ENCODE assay signal across 1 cellular context in the genomic region with DNA sequence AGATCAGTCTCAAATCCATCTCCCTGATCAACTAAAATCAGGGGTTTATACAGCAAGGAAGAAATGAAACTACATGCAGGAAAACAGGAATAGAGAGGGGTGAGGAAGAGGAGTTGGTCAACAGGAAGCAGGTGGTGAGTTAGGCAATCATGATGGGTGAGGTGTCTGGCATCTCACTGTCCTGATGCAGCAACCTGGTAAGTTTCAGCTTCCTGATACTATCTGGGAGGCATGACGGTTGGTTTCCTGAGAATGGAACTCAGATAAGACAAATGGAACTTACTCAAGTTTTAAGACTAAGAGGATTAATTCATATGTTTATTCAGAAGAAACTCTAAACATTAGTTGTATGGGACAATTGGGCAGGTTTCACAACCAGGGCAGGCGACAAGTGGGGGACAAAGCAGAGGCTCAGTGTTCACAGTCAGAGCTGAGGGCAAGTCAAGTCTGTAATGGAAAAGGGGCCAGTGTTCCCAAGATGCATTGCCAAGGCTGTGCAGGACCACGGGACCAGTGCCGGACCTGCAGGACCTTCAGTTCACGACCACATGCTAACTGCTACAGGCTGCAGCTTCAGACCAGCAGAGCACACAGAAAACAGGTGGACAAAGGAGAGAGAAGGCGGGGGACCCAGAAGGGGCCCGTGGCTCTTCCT.
A peak's percentile ranks its signal among the peaks of the same experiment; 100 is the strongest.
TF ChIP-seq lines count a peak whose summit lies in the region.

No MANE protein-coding gene starts in this region.

TF ChIP-seq in HepG2, 621 proteins besides CTCF, POLR2A, EP300 and RAD21 (continued from another document and continues in another):
- no peak for TF ChIP-seq IRF2 (CRISPR knock-in tag; IDR thresholded peaks at IDR 0.05)
- TF ChIP-seq TBX3 (IDR thresholded peaks at IDR 0.05; ENCODE audit: borderline replicate concordance), result no peak
- TF ChIP-seq ZNF567 (CRISPR knock-in tag; IDR thresholded peaks at IDR 0.05; ENCODE audit: borderline replicate concordance), result no peak
- peak; percentile 15; the same call in 1 of the 2 replicates for TF ChIP-seq FOXA3 (CRISPR knock-in tag; IDR thresholded peaks at IDR 0.05)
- no peak for TF ChIP-seq ZNF629 (CRISPR knock-in tag; conservative IDR thresholded peaks at IDR 0.05)
- no peak for TF ChIP-seq ZNF317 (CRISPR knock-in tag; IDR thresholded peaks at IDR 0.05)
- no peak for TF ChIP-seq ZBTB38 (CRISPR knock-in tag; IDR thresholded peaks at IDR 0.05)
- no peak for TF ChIP-seq HOXA3 (CRISPR knock-in tag; IDR thresholded peaks at IDR 0.05)
- no peak for TF ChIP-seq KDM5A (IDR thresholded peaks at IDR 0.05; ENCODE audit: borderline replicate concordance, low read length)
- no peak for TF ChIP-seq ZNF274 (CRISPR knock-in tag; IDR thresholded peaks at IDR 0.05)
- no peak for TF ChIP-seq SCMH1 (CRISPR knock-in tag; IDR thresholded peaks at IDR 0.05; ENCODE audit: borderline replicate concordance)
- TF ChIP-seq, protein P1, sequence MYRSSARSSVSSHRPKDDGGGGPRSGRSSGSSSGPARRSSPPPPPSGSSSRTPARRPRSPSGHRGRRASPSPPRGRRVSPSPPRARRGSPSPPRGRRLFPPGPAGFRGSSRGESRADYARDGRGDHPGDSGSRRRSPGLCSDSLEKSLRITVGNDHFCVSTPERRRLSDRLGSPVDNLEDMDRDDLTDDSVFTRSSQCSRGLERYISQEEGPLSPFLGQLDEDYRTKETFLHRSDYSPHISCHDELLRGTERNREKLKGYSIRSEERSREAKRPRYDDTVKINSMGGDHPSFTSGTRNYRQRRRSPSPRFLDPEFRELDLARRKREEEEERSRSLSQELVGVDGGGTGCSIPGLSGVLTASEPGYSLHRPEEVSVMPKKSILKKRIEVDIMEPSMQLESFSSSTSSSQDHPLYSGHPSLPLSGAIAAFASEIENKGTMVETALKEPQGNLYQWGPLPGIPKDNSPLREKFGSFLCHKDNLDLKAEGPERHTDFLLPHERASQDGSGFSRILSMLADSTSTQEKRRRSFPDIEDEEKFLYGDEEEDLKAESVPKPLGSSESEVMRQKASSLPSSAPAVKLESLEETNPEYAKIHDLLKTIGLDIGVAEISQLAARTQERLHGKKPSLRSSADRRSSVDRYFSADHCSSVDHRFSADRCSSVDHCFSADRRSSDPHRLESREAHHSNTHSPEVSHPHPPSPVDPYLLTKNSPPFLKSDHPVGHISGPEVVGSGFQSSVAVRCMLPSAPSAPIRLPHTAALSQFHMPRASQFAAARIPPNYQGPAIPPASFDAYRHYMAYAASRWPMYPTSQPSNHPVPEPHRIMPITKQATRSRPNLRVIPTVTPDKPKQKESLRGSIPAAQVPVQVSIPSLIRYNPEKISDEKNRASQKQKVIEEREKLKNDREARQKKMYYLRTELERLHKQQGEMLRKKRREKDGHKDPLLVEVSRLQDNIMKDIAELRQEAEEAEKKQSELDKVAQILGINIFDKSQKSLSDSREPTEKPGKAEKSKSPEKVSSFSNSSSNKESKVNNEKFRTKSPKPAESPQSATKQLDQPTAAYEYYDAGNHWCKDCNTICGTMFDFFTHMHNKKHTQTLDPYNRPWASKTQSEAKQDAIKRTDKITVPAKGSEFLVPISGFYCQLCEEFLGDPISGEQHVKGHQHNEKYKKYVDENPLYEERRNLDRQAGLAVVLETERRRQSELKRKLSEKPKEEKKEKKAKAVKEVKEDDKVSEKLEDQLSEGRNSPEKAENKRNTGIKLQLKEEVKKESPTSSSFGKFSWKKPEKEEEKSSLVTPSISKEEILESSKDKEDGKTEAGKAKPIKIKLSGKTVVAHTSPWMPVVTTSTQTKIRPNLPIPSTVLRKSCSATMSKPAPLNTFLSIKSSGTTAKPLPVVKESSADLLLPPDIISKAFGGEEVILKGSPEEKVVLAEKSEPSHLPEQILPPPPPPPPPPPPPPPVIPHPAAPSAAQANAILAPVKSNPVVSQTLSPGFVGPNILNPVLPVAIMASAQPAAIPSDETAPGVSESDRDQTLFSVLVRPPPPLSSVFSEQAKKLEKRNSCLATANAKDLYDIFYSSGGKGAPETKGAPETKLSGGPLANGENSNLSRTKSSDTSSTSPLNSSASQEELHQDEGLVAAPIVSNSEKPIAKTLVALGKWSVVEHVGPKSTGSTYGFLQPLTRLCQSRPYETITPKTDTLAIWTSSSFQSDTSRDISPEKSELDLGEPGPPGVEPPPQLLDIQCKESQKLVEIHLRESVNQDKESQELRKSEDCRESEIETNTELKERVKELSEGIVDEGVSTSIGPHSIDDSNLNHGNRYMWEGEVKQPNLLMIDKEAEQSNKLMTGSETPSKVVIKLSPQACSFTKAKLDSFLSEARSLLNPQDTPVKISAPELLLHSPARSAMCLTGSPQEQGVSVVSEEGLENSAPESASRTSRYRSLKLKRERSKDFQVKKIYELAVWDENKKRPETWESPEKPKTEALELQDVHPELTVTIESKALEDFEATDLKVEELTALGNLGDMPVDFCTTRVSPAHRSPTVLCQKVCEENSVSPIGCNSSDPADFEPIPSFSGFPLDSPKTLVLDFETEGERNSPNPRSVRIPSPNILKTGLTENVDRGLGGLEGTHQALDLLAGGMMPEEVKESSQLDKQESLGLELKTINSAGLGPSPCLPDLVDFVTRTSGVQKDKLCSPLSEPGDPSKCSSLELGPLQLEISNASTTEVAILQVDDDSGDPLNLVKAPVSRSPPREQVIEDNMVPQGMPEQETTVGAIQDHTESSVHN (CRISPR knock-in tag; IDR thresholded peaks at IDR 0.05), result no peak
- no peak for TF ChIP-seq ZNF251 (CRISPR knock-in tag; IDR thresholded peaks at IDR 0.05)
- TF ChIP-seq ZNF703 (CRISPR knock-in tag; IDR thresholded peaks at IDR 0.05; ENCODE audit: borderline replicate concordance), result no peak
- no peak for TF ChIP-seq ZNF232 (CRISPR knock-in tag; IDR thresholded peaks at IDR 0.05; ENCODE audit: borderline replicate concordance)
- no peak for TF ChIP-seq HNF4G (IDR thresholded peaks at IDR 0.05; ENCODE audit: borderline replicate concordance, low read depth, low read length)
- TF ChIP-seq HNF4G (CRISPR knock-in tag; IDR thresholded peaks at IDR 0.05; ENCODE audit: borderline replicate concordance, low read depth), result no peak
- TF ChIP-seq, protein P2, sequence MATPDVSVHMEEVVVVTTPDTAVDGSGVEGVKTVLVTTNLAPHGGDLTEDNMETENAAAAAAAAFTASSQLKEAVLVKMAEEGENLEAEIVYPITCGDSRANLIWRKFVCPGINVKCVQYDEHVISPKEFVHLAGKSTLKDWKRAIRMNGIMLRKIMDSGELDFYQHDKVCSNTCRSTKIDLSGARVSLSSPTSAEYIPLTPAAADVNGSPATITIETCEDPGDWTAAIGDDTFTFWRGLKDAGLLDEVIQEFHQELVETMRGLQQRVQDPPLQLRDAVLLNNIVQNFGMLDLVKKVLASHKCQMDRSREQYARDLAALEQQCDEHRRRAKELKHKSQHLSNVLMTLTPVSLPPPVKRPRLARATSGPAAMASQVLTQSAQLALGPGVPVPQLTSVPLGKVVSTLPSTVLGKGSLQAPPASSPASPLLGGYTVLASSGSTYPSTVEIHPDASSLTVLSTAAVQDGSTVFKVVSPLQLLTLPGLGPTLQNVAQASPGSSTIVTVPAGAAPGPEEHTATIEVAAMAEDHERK (CRISPR knock-in tag; IDR thresholded peaks at IDR 0.05; ENCODE audit: low read depth), result no peak
- no peak for TF ChIP-seq RELA (CRISPR knock-in tag; IDR thresholded peaks at IDR 0.05)
- TF ChIP-seq ZBTB7A (CRISPR knock-in tag; IDR thresholded peaks at IDR 0.05), result no peak
- TF ChIP-seq HNRNPLL (IDR thresholded peaks at IDR 0.05; ENCODE audit: low read depth, low read length, poor library complexity, severe bottlenecking), result no peak
- TF ChIP-seq, protein P3, sequence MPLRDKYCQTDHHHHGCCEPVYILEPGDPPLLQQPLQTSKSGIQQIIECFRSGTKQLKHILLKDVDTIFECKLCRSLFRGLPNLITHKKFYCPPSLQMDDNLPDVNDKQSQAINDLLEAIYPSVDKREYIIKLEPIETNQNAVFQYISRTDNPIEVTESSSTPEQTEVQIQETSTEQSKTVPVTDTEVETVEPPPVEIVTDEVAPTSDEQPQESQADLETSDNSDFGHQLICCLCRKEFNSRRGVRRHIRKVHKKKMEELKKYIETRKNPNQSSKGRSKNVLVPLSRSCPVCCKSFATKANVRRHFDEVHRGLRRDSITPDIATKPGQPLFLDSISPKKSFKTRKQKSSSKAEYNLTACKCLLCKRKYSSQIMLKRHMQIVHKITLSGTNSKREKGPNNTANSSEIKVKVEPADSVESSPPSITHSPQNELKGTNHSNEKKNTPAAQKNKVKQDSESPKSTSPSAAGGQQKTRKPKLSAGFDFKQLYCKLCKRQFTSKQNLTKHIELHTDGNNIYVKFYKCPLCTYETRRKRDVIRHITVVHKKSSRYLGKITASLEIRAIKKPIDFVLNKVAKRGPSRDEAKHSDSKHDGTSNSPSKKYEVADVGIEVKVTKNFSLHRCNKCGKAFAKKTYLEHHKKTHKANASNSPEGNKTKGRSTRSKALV (CRISPR knock-in tag; IDR thresholded peaks at IDR 0.05), result no peak
- TF ChIP-seq MZF1 (CRISPR knock-in tag; IDR thresholded peaks at IDR 0.05; ENCODE audit: borderline replicate concordance), result no peak
- TF ChIP-seq FOXK2 (IDR thresholded peaks at IDR 0.05), result no peak
- TF ChIP-seq ZNF367 (CRISPR knock-in tag; IDR thresholded peaks at IDR 0.05; ENCODE audit: borderline replicate concordance), result no peak
- no peak for TF ChIP-seq SETDB1 (CRISPR knock-in tag; IDR thresholded peaks at IDR 0.05; ENCODE audit: borderline replicate concordance)
- TF ChIP-seq FOXA1 (IDR thresholded peaks at IDR 0.05), result no peak
- TF ChIP-seq FOXA1 (CRISPR knock-in tag; IDR thresholded peaks at IDR 0.05), result 0 out of 2 replicates have a peak, but pooled peaks have one; percentile 28
- no peak for TF ChIP-seq ZNF383 (CRISPR knock-in tag; IDR thresholded peaks at IDR 0.05; ENCODE audit: borderline replicate concordance)
- peak; percentile 24; the same call in 1 of the 2 replicates for TF ChIP-seq HDAC2 (CRISPR knock-in tag; IDR thresholded peaks at IDR 0.05)
- no peak for TF ChIP-seq CCDC6 (CRISPR knock-in tag; IDR thresholded peaks at IDR 0.05)
- TF ChIP-seq MTA3 (CRISPR knock-in tag; IDR thresholded peaks at IDR 0.05), result no peak
- TF ChIP-seq, protein P4, sequence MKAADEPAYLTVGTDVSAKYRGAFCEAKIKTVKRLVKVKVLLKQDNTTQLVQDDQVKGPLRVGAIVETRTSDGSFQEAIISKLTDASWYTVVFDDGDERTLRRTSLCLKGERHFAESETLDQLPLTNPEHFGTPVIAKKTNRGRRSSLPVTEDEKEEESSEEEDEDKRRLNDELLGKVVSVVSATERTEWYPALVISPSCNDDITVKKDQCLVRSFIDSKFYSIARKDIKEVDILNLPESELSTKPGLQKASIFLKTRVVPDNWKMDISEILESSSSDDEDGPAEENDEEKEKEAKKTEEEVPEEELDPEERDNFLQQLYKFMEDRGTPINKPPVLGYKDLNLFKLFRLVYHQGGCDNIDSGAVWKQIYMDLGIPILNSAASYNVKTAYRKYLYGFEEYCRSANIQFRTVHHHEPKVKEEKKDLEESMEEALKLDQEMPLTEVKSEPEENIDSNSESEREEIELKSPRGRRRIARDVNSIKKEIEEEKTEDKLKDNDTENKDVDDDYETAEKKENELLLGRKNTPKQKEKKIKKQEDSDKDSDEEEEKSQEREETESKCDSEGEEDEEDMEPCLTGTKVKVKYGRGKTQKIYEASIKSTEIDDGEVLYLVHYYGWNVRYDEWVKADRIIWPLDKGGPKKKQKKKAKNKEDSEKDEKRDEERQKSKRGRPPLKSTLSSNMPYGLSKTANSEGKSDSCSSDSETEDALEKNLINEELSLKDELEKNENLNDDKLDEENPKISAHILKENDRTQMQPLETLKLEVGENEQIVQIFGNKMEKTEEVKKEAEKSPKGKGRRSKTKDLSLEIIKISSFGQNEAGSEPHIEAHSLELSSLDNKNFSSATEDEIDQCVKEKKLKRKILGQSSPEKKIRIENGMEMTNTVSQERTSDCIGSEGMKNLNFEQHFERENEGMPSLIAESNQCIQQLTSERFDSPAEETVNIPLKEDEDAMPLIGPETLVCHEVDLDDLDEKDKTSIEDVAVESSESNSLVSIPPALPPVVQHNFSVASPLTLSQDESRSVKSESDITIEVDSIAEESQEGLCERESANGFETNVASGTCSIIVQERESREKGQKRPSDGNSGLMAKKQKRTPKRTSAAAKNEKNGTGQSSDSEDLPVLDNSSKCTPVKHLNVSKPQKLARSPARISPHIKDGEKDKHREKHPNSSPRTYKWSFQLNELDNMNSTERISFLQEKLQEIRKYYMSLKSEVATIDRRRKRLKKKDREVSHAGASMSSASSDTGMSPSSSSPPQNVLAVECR (CRISPR knock-in tag; IDR thresholded peaks at IDR 0.05; ENCODE audit: borderline replicate concordance), result no peak; the same call in 1 of the 2 replicates
- TF ChIP-seq PLRG1 (conservative IDR thresholded peaks at IDR 0.05), result no peak
- TF ChIP-seq NR2F2 (IDR thresholded peaks at IDR 0.05; ENCODE audit: borderline replicate concordance, low read depth), result no peak
- no peak for TF ChIP-seq KDM2A (CRISPR knock-in tag; IDR thresholded peaks at IDR 0.05; ENCODE audit: borderline replicate concordance, low read depth)
- TF ChIP-seq, protein P5, sequence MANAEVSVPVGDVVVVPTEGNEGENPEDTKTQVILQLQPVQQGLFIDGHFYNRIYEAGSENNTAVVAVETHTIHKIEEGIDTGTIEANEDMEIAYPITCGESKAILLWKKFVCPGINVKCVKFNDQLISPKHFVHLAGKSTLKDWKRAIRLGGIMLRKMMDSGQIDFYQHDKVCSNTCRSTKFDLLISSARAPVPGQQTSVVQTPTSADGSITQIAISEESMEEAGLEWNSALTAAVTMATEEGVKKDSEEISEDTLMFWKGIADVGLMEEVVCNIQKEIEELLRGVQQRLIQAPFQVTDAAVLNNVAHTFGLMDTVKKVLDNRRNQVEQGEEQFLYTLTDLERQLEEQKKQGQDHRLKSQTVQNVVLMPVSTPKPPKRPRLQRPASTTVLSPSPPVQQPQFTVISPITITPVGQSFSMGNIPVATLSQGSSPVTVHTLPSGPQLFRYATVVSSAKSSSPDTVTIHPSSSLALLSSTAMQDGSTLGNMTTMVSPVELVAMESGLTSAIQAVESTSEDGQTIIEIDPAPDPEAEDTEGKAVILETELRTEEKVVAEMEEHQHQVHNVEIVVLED (CRISPR knock-in tag; IDR thresholded peaks at IDR 0.05; ENCODE audit: borderline replicate concordance), result no peak
- no peak for TF ChIP-seq ZNF563 (CRISPR knock-in tag; IDR thresholded peaks at IDR 0.05)
- TF ChIP-seq, protein P6, sequence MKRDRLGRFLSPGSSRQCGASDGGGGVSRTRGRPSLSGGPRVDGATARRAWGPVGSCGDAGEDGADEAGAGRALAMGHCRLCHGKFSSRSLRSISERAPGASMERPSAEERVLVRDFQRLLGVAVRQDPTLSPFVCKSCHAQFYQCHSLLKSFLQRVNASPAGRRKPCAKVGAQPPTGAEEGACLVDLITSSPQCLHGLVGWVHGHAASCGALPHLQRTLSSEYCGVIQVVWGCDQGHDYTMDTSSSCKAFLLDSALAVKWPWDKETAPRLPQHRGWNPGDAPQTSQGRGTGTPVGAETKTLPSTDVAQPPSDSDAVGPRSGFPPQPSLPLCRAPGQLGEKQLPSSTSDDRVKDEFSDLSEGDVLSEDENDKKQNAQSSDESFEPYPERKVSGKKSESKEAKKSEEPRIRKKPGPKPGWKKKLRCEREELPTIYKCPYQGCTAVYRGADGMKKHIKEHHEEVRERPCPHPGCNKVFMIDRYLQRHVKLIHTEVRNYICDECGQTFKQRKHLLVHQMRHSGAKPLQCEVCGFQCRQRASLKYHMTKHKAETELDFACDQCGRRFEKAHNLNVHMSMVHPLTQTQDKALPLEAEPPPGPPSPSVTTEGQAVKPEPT (CRISPR knock-in tag; IDR thresholded peaks at IDR 0.05; ENCODE audit: low read depth), result no peak
- TF ChIP-seq PHB2 (IDR thresholded peaks at IDR 0.05; ENCODE audit: partially characterized antibody), result no peak
- no peak for TF ChIP-seq ZFP36L1 (CRISPR knock-in tag; IDR thresholded peaks at IDR 0.05)
- TF ChIP-seq ZNF841 (CRISPR knock-in tag; IDR thresholded peaks at IDR 0.05; ENCODE audit: borderline replicate concordance), result no peak
- TF ChIP-seq HDAC6 (IDR thresholded peaks at IDR 0.05; ENCODE audit: low read depth, low read length), result no peak
- 0 out of 2 replicates have a peak, but pooled peaks have one; percentile 17 for TF ChIP-seq KDM5B (CRISPR knock-in tag; IDR thresholded peaks at IDR 0.05; ENCODE audit: borderline replicate concordance)
- no peak for TF ChIP-seq SIX1 (CRISPR knock-in tag; IDR thresholded peaks at IDR 0.05; ENCODE audit: borderline replicate concordance)
